30 cellular contexts compared by ENCODE assay signal in the genomic region with DNA sequence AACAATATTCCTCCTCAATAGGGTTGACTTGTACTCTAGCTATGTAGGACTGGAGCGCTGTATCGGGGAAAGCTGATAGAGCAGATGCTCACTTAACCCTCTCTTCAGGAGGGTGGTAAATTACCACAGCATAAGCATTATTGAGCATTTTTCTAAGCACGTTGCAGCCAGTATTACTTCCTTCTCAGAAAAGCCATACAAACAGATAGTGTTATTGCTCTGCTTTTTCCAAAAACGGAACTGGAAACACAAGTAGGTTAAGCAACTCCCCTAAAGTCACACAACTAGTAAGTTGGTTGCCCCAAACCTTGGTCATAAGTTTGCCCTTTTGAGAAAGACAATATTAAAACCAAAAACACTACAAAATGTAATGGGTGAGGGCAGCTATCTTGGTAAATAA.
"Had no signal": no experiment of that assay in that cellular context is flagged by ENCODE, and none has a peak within 500 bp of the region (broad histone marks: within the 10 kb centered on the region; RNA-seq: fewer than 3 reads in every experiment).

No MANE protein-coding gene starts in this region.

- H3K27me3 ChIP-seq: brain microvascular endothelial cell, SJCRH30 had no signal

- H3K9me3 ChIP-seq: SJCRH30 had no signal

- H3K4me1 ChIP-seq: SJCRH30 had no signal

- DNase-seq: activated CD4-positive, alpha-beta T cell treated with anti-CD3 and anti-CD28 coated beads, Interleukin-2, amount 10 ng/mL, durations not matched to agents 24 days and 14 days; activated CD4-positive, alpha-beta T cell treated with anti-CD3 and anti-CD28 coated beads, Interleukin-2, amount 50 U/mL, for 4 hours; activated CD8-positive, alpha-beta T cell treated with anti-CD3 and anti-CD28 coated beads for 36 hours; activated effector memory CD4-positive, alpha-beta T cell treated with anti-CD3 and anti-CD28 coated beads, Interleukin-2, amount 50 U/mL, for 16 hours; activated naive CD4-positive, alpha-beta T cell; activated naive CD4-positive, alpha-beta T cell treated with anti-CD3 and anti-CD28 coated beads, Interleukin-2, amount 50 U/mL, for 16 hours; activated naive CD8-positive, alpha-beta T cell treated with anti-CD3 and anti-CD28 coated beads for 36 hours; activated T-cell treated with anti-CD3 and anti-CD28 coated beads, Interleukin-2, amount 50 U/mL, for 1 hour; activated T-cell treated with anti-CD3 and anti-CD28 coated beads, Interleukin-2, amount 50 U/mL, for 72 hours; amniotic stem cell; aorta; brain microvascular endothelial cell; central memory CD4-positive, alpha-beta T cell; NCI-H1092 treated with DMSO at 0.1 percent for 48 hours; NCI-H1417; NCI-H146; NCI-H187; NCI-H2029 treated with DMSO at 0.1 percent for 48 hours; NCI-H2107; NCI-H2171; NCI-H510A; NCI-H526; NCI-H748 treated with DMSO at 0.1 percent for 48 hours; SHP77; SJCRH30; T1000; WERI-Rb-1 had no signal

- H3K36me3 ChIP-seq: brain microvascular endothelial cell, SJCRH30 had no signal

- H3K27ac ChIP-seq: brain microvascular endothelial cell, SJCRH30, SK-N-MC, WERI-Rb-1 had no signal

- H3K4me3 ChIP-seq: SJCRH30, SK-N-MC had no signal

- ATAC-seq: activated CD8-positive, alpha-beta T cell treated with anti-CD3 and anti-CD28 coated beads for 36 hours; activated T-cell treated with anti-CD3 and anti-CD28 coated beads, Interleukin-2, amount 50 U/mL, for 72 hours; activated T-helper 17 cell treated with anti-CD3 and anti-CD28 coated beads, Interleukin-2, amount 50 U/mL, for 72 hours; Panc1 had no signal
